In genomic region chr16:66357523-66357928, GRCh38 we compare ENCODE assay signal across 1 cellular context.
TF ChIP-seq lines count a peak whose summit lies in the region.

No MANE protein-coding gene starts in this region.

TF ChIP-seq in HepG2, 621 proteins besides CTCF, POLR2A, EP300 and RAD21 (continued from another document):
- TF ChIP-seq ARID3A (IDR thresholded peaks at IDR 0.05; ENCODE audit: low read depth, low read length), result peak; percentile 46; the same call in 1 of the 2 replicates
- peak; percentile 35 for TF ChIP-seq XRCC5 (optimal IDR thresholded peaks at IDR 0.05; ENCODE audit: low read length)
- no peak for TF ChIP-seq ZNF512B (CRISPR knock-in tag; IDR thresholded peaks at IDR 0.05; ENCODE audit: borderline replicate concordance)
- 0 out of 2 replicates have a peak, but pooled peaks have one; percentile 7 for TF ChIP-seq CHCHD3 (CRISPR knock-in tag; IDR thresholded peaks at IDR 0.05)
- TF ChIP-seq ZNF44 (CRISPR knock-in tag; IDR thresholded peaks at IDR 0.05), result no peak
- TF ChIP-seq ZNF501 (CRISPR knock-in tag; IDR thresholded peaks at IDR 0.05), result 0 out of 2 replicates have a peak, but pooled peaks have one; percentile 39
- no peak for TF ChIP-seq ZNF850 (CRISPR knock-in tag; conservative IDR thresholded peaks at IDR 0.05)
- TF ChIP-seq SMC3 (IDR thresholded peaks at IDR 0.05; ENCODE audit: low read length), result peak; percentile 65
- TF ChIP-seq ZNF280D (CRISPR knock-in tag; IDR thresholded peaks at IDR 0.05), result no peak
- no peak for TF ChIP-seq HIC2 (CRISPR knock-in tag; IDR thresholded peaks at IDR 0.05; ENCODE audit: low read depth)
- no peak for TF ChIP-seq RFX3 (CRISPR knock-in tag; IDR thresholded peaks at IDR 0.05)
- no peak for TF ChIP-seq RAD51 (IDR thresholded peaks at IDR 0.05; ENCODE audit: borderline replicate concordance)
- TF ChIP-seq STAG1 (CRISPR knock-in tag; IDR thresholded peaks at IDR 0.05), result peak; percentile 58
